Comparison of ENCODE assay signal across 21 cellular contexts in genomic region chr12:131428086-131428685, GRCh38.
"Had no signal": no experiment of that assay in that cellular context is flagged by ENCODE, and none has a peak within 500 bp of the region (broad histone marks: within the 10 kb centered on the region; RNA-seq: fewer than 3 reads in every experiment).

No MANE protein-coding gene starts in this region.

- H3K27ac Mint-ChIP-seq: activated naive CD4-positive, alpha-beta T cell treated with anti-CD3 and anti-CD28 coated beads, Interleukin-2, amount 10 ng/mL, durations not matched to agents 7 days and 5 days; activated T-cell treated with anti-CD3 and anti-CD28 coated beads, Interleukin-2, amount 50 U/mL, for 24 hours; dendritic cell treated with granulocyte-macrophage colony-stimulating factor and Interleukin-4, amounts not matched to agents 40 ng/mL and 50 ng/mL, for 4 days; naive B cell; stimulated activated naive CD8-positive, alpha-beta T cell treated with anti-CD3 and anti-CD28 coated beads, Interleukin-15, Interleukin-2, amounts not matched to agents 100 ng/mL and 50 ng/mL, for 24 hours; WTC11 had no signal

- H3K36me3 Mint-ChIP-seq: activated naive CD4-positive, alpha-beta T cell treated with anti-CD3 and anti-CD28 coated beads, Interleukin-2, amount 10 ng/mL, durations not matched to agents 7 days and 5 days had no signal

- H3K9me3 ChIP-seq: neutrophil, prostate gland had no signal

- DNase-seq: activated CD8-positive, alpha-beta memory T cell treated with anti-CD3 and anti-CD28 coated beads, Interleukin-2, amount 50 U/mL, for 4 hours; activated naive CD4-positive, alpha-beta T cell treated with anti-CD3 and anti-CD28 coated beads, Interleukin-2, amount 10 ng/mL, durations not matched to agents 7 days and 5 days; activated T-cell treated with anti-CD3 and anti-CD28 coated beads, Interleukin-2, amount 50 U/mL, for 24 hours; amygdala; cerebellar nuclear complex; effector CD4-positive, alpha-beta T cell; erythroblast; foreskin fibroblast; kidney glomerular epithelial cell; mesenchymal stem cell; naive B cell; stimulated activated CD4-positive, alpha-beta T cell treated with anti-CD3 and anti-CD28 coated beads, Interleukin-12 subunit alpha, Interleukin-12 subunit beta, amount 100 ng/mL, for 4 hours; stimulated activated CD4-positive, alpha-beta T cell treated with anti-CD3 and anti-CD28 coated beads, Interleukin-4, amount 100 ng/mL, for 4 hours; T-helper 9 cell had no signal

- H3K36me3 ChIP-seq: neutrophil, ovary, prostate gland, tibial artery had no signal

- H3K4me1 ChIP-seq: prostate gland, tibial artery had no signal

- H3K4me3 Mint-ChIP-seq: activated naive CD4-positive, alpha-beta T cell treated with anti-CD3 and anti-CD28 coated beads, Interleukin-2, amount 10 ng/mL, durations not matched to agents 7 days and 5 days; activated T-cell treated with anti-CD3 and anti-CD28 coated beads, Interleukin-2, amount 50 U/mL, for 24 hours; dendritic cell treated with granulocyte-macrophage colony-stimulating factor and Interleukin-4, amounts not matched to agents 40 ng/mL and 50 ng/mL, for 4 days; naive B cell; stimulated activated naive CD8-positive, alpha-beta T cell treated with anti-CD3 and anti-CD28 coated beads, Interleukin-15, Interleukin-2, amounts not matched to agents 100 ng/mL and 50 ng/mL, for 24 hours; WTC11 had no signal

- H3K27me3 ChIP-seq: ovary had no signal

- H3K4me1 Mint-ChIP-seq: activated naive CD4-positive, alpha-beta T cell treated with anti-CD3 and anti-CD28 coated beads, Interleukin-2, amount 10 ng/mL, durations not matched to agents 7 days and 5 days had no signal

- H3K4me3 ChIP-seq: ovary, prostate gland, tibial artery had no signal

- H3K27ac ChIP-seq: neutrophil, ovary, prostate gland, tibial artery had no signal
